9 cellular contexts compared by ENCODE assay signal in genomic region chr1:39110325-39110851, GRCh38.
DNase-seq lines count a peak whose midpoint lies in the region; ATAC-seq and TF ChIP-seq lines count a peak whose summit lies in the region.
"Had no signal": no experiment of that assay in that cellular context is flagged by ENCODE, and none has a peak within 500 bp of the region (broad histone marks: within the 10 kb centered on the region; RNA-seq: fewer than 3 reads in every experiment).

No MANE protein-coding gene starts in this region.

- 0 out of 2 replicates have a peak overlapping the region, but pooled peaks have one; percentile 25 for H3K9ac ChIP-seq in IMR-90 (ENCODE audit: low read depth, low read length)

- no peak for TF ChIP-seq POLR2A in IMR-90 (IDR thresholded peaks at IDR 0.05; ENCODE audit: low read depth, low read length)
- no peak for TF ChIP-seq POLR2A in right lobe of liver (IDR thresholded peaks at IDR 0.05)
- peak in 1 of 2 donors; percentile 36 for TF ChIP-seq POLR2A in thyroid gland (IDR thresholded peaks at IDR 0.05)

- CTCF ChIA-PET in IMR-90 (lab: Yijun Ruan, JAX) = no interaction called here

- H3K4me1 ChIP-seq in IMR-90 (ENCODE audit: control insufficient read depth, insufficient read depth, low read length) (peaks cover 18% of the 10 kb centered on the region), right lobe of liver (peaks cover 5 to 60% (median 16%) of the 10 kb centered on the region in 4 donors), thyroid gland (peaks cover 66 to 83% of the 10 kb centered on the region in 2 donors)

- no peaks in the 10 kb centered on the region for H3K36me3 ChIP-seq in IMR-90 (ENCODE audit: control insufficient read depth, insufficient read depth, low read length)
- no peaks in the 10 kb centered on the region for H3K36me3 ChIP-seq in right lobe of liver
- H3K36me3 ChIP-seq in thyroid gland = no peaks in the 10 kb centered on the region

- H3K27ac Mint-ChIP-seq in chondrocyte (ENCODE audit: unreplicated experiment) = peak overlapping the region; percentile 90
- H3K27ac Mint-ChIP-seq: activated CD4-positive, alpha-beta T cell treated with anti-CD3 and anti-CD28 coated beads for 36 hours had no signal

- WGBS in IMR-90 (ENCODE audit: extremely low coverage in 2 of 2, insufficient read length in 1 of 2), 2 experiments = 80% methylated on average over 1 of the region's 3 CpGs; no CpG with 5 or more reads in 1 of the 2 experiments
- WGBS in right lobe of liver (ENCODE audit: insufficient coverage, low coverage, low lambda C conversion rate, missing lambda C conversion rate) = 21% methylated on average over 3 of the region's 3 CpGs
- WGBS in thyroid gland, 2 donors = 7 to 19% methylated on average over 3 of the region's 3 CpGs

- peak overlapping the region; percentile 86 for H4K5ac ChIP-seq in IMR-90 (ENCODE audit: low read depth, low read length)

- peak overlapping the region; percentile 50 for H3K23ac ChIP-seq in IMR-90 (ENCODE audit: low read depth, low read length)

- H3K9me3 Mint-ChIP-seq in chondrocyte (ENCODE audit: low read depth) = no peaks in the 10 kb centered on the region

- peak overlapping the region; percentile 17 to 76; a peak in 3 of 4 replicates for H4K8ac ChIP-seq in IMR-90 (ENCODE audit: low read depth in 2 of 2, low read length in 2 of 2)

- peaks cover 28% of the 10 kb centered on the region for H3K4me1 Mint-ChIP-seq in chondrocyte (ENCODE audit: low read depth)

- H2BK20ac ChIP-seq in IMR-90 (ENCODE audit: low read depth, low read length) = peak overlapping the region; percentile 18; the same call in 1 of the 2 replicates

- H3K79me1 ChIP-seq in IMR-90 (ENCODE audit: low read depth in 1 of 2, low read length in 2 of 2) = peaks cover 7 to 56% of the 10 kb centered on the region in 2 experiments; a peak in 3 of 4 replicates

- no peaks in the 10 kb centered on the region for H3K27me3 ChIP-seq in IMR-90 (ENCODE audit: control insufficient read depth, insufficient read depth, low read length)
- H3K27me3 ChIP-seq in right lobe of liver = no peaks in the 10 kb centered on the region
- no peaks in the 10 kb centered on the region for H3K27me3 ChIP-seq in thyroid gland

- H2AFZ ChIP-seq in IMR-90 (replicated peaks; ENCODE audit: low read length, poor library complexity) = no peak overlapping the region

- peak overlapping the region; percentile 27; the same call in 1 of the 2 replicates for H2BK120ac ChIP-seq in IMR-90 (ENCODE audit: low read depth, low read length)

- BruUV-seq in IMR-90 (replicated peaks; lab: Mats Ljungman, UMichigan) = no TSS peak

- peaks cover 17% of the 10 kb centered on the region for H3K9me1 ChIP-seq in IMR-90 (ENCODE audit: insufficient read depth, low read length)

- H3K4me2 ChIP-seq in IMR-90 (ENCODE audit: low read depth, low read length) = peak overlapping the region; percentile 79

- H2BK15ac ChIP-seq in IMR-90 (ENCODE audit: low read depth, low read length) = peak overlapping the region; percentile 3; the same call in 1 of the 3 replicates

- no peaks in the 10 kb centered on the region for H3K36me3 Mint-ChIP-seq in chondrocyte (ENCODE audit: low read depth)

- dilution Hi-C loops in IMR-90 (cut with HindIII; ENCODE audit: low sequenced_read_pairs, unreplicated experiment) = no loop called here

- H3K4ac ChIP-seq in IMR-90 (ENCODE audit: low read depth, low read length) = peak overlapping the region; percentile 84

- H4K20me1 ChIP-seq in IMR-90 (ENCODE audit: insufficient read depth, low read length) = peaks cover 66% of the 10 kb centered on the region

- in situ Hi-C loops in IMR-90 (cut with MboI; ENCODE audit: low sequenced_read_pairs) = no loop called here

- TF ChIP-seq CTCF in IMR-90 (conservative IDR thresholded peaks at IDR 0.05; ENCODE audit: low read depth, low read length) (no peak), chondrocyte (IDR thresholded peaks at IDR 0.05) (no peak), right lobe of liver (IDR thresholded peaks at IDR 0.05) (no peak), thyroid gland (IDR thresholded peaks at IDR 0.05) (no peak)

- no peak for TF ChIP-seq RAD21 in IMR-90 (IDR thresholded peaks at IDR 0.05; ENCODE audit: low read length)

- H2AK5ac ChIP-seq in IMR-90 (ENCODE audit: low read depth, low read length) = peak overlapping the region; percentile 91

- peak overlapping the region; percentile 93 for H2BK5ac ChIP-seq in IMR-90 (ENCODE audit: low read depth, low read length, poor library complexity, severe bottlenecking)

- ATAC-seq in IMR-90 (ENCODE audit: low read depth) = 0 out of 2 replicates have a peak, but pooled peaks have one; percentile 4
- ATAC-seq in right lobe of liver = peak in 3 of 4 donors; percentile 12 to 34 (median 17)
- no peak for ATAC-seq in GM19467 (IDR thresholded peaks at IDR 0.05; ENCODE audit: unreplicated experiment)

- peak overlapping the region; percentile 91 for H3K14ac ChIP-seq in IMR-90 (replicated peaks; ENCODE audit: low read depth, low read length)

- peak overlapping the region; percentile 1 for H3K4me3 Mint-ChIP-seq in chondrocyte (ENCODE audit: unreplicated experiment)
- H3K4me3 Mint-ChIP-seq: activated CD4-positive, alpha-beta T cell treated with anti-CD3 and anti-CD28 coated beads for 36 hours had no signal

- H2AK9ac ChIP-seq in IMR-90 (replicated peaks; ENCODE audit: low read depth, low read length, poor library complexity) = no peak overlapping the region

- H3K27me3 Mint-ChIP-seq in chondrocyte (ENCODE audit: low read depth) = no peaks in the 10 kb centered on the region

- H3K18ac ChIP-seq in IMR-90 (ENCODE audit: low read depth, low read length) = peak overlapping the region; percentile 89

- 0 out of 2 replicates have a peak overlapping the region, but pooled peaks have one; percentile 14 for H4K91ac ChIP-seq in IMR-90 (ENCODE audit: insufficient read depth, low read depth, low read length)

- H3K4me3 ChIP-seq in IMR-90 (ENCODE audit: insufficient read depth, low read depth, low read length) (no peak overlapping the region), right lobe of liver (no peak overlapping the region), thyroid gland (replicated peaks in 1 of 3) (no peak overlapping the region)

- H3K9me3 ChIP-seq in IMR-90 (ENCODE audit: control insufficient read depth, insufficient read depth, low read length) (no peaks in the 10 kb centered on the region), right lobe of liver (no peaks in the 10 kb centered on the region), thyroid gland (no peaks in the 10 kb centered on the region)

- no peak overlapping the region for H3K56ac ChIP-seq in IMR-90 (ENCODE audit: extremely low read depth, insufficient read depth, low read length)

- POLR2A ChIA-PET in IMR-90 (lab: Charles Lee; ENCODE audit: unreplicated experiment) = no interaction called here

- H3K27ac ChIP-seq in IMR-90 (ENCODE audit: insufficient read depth, low read length) = peak overlapping the region; percentile 96
- H3K27ac ChIP-seq in right lobe of liver = peak overlapping the region; percentile 23 to 62 (median 59)
- peak overlapping the region; percentile 88 to 98 (median 95) for H3K27ac ChIP-seq in thyroid gland

- DNase-seq in IMR-90 (peak; percentile 76), chondrocyte (ENCODE audit: low spot score) (no peak), right lobe of liver (no peak), thyroid gland (peak; percentile 74 to 80), NCI-H187 (lab: John Stamatoyannopoulos, UW) (no peak), occipital lobe (lab: John Stamatoyannopoulos, UW) (no peak)
- DNase-seq: activated CD4-positive, alpha-beta T cell treated with anti-CD3 and anti-CD28 coated beads for 36 hours; NCI-H2171 treated with DMSO at 0.1 percent for 48 hours had no signal

- intact Hi-C loops in IMR-90 (cut with micrococcal nuclease) (no loop called here), right lobe of liver (cut with DNase I) (loop anchor here in 1 of 2 donors (10.0 kb wide), 1 partner anchor 54 kb away; no protein-coding TSS in a partner anchor), thyroid gland (cut with DNase I) (no loop called here)

TF ChIP-seq in IMR-90, 13 proteins besides CTCF, POLR2A, EP300 and RAD21:
- TF ChIP-seq MXI1 (IDR thresholded peaks at IDR 0.05; ENCODE audit: borderline replicate concordance, low read depth, low read length) (peak; percentile 65; the same call in 1 of the 2 replicates), CEBPB (IDR thresholded peaks at IDR 0.05; ENCODE audit: low read depth, low read length) (peak; percentile 73), RCOR1 (IDR thresholded peaks at IDR 0.05; ENCODE audit: insufficient replicate concordance, low read length) (no peak)

Comparison
In these comparisons a context has a peak if more than half of its experiments do, and no peak if none do; other contexts are left out.
1. DNase-seq: peak in IMR-90 (single experiment) and thyroid gland (2 of 2); none in chondrocyte (single experiment), right lobe of liver (0 of 3), NCI-H187 (0 of 2) and occipital lobe (single experiment).
2. Peak in every context shown above with its lines, with median percentiles within 50 percentile points of each other: H3K27ac ChIP-seq.